Comparison of ENCODE assay signal across 16 cellular contexts in the genomic region with DNA sequence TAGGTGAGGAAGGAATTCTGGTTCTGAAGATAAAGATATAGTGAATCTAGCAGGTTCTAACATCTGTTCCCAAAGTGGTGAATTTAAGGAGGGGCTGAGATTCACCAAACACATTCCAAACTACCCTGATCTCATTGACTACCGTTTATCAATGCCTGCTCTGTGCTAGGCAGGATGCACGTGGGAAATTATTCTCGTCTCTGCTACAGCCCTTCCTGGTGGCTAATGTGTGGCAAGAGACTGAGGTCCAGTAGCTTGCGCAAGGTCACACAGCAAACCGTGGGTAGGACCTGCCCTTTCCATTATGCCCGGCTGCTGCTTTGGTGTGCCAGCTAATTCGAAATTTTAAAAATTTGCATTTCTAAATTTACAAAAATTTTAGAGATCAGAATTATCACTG.
"Had no signal": no experiment of that assay in that cellular context is flagged by ENCODE, and none has a peak within 500 bp of the region (broad histone marks: within the 10 kb centered on the region; RNA-seq: fewer than 3 reads in every experiment).

No MANE protein-coding gene starts in this region.

- H3K27me3 ChIP-seq: dorsolateral prefrontal cortex, upper lobe of right lung had no signal

- H3K36me3 ChIP-seq: cardiac muscle cell, left ventricle myocardium inferior, thoracic aorta, upper lobe of right lung had no signal

- H3K79me2 ChIP-seq: parathyroid adenoma had no signal

- ATAC-seq: activated CD8-positive, alpha-beta memory T cell treated with anti-CD3 and anti-CD28 coated beads, Interleukin-2, amount 10 ng/mL, durations not matched to agents 7 days and 5 days; mucosa of descending colon; naive thymus-derived CD4-positive, alpha-beta T cell; upper lobe of right lung had no signal

- DNase-seq: activated CD4-positive, alpha-beta memory T cell treated with anti-CD3 and anti-CD28 coated beads for 36 hours; activated CD8-positive, alpha-beta memory T cell treated with anti-CD3 and anti-CD28 coated beads, Interleukin-2, amount 10 ng/mL, durations not matched to agents 7 days and 5 days; activated naive CD4-positive, alpha-beta T cell treated with anti-CD3 and anti-CD28 coated beads, Interleukin-2, amount 10 ng/mL, durations not matched to agents 7 days and 5 days; activated T-cell treated with anti-CD3 and anti-CD28 coated beads, Interleukin-2, amount 50 U/mL, for 1 hour; dorsolateral prefrontal cortex; endodermal cell; left ventricle myocardium inferior; mucosa of descending colon; naive thymus-derived CD4-positive, alpha-beta T cell; stimulated activated CD4-positive, alpha-beta T cell treated with anti-CD3 and anti-CD28 coated beads, Interleukin-12 subunit alpha, Interleukin-12 subunit beta, amount 100 ng/mL, for 4 hours; stimulated activated CD4-positive, alpha-beta T cell treated with anti-CD3 and anti-CD28 coated beads, Interleukin-2, amount 100 ng/mL, for 24 hours; upper lobe of right lung had no signal

- H3K9me3 ChIP-seq: left ventricle myocardium inferior, mucosa of descending colon, thoracic aorta, upper lobe of right lung had no signal

- H3K4me1 ChIP-seq: parathyroid adenoma, upper lobe of right lung had no signal

- H3K4me3 ChIP-seq: cardiac muscle cell, dorsolateral prefrontal cortex, left ventricle myocardium inferior, mucosa of descending colon, thoracic aorta, upper lobe of right lung had no signal

- H3K27ac ChIP-seq: cardiac muscle cell, left ventricle myocardium inferior, parathyroid adenoma, thoracic aorta, upper lobe of right lung, VCaP had no signal

- H2AFZ ChIP-seq: parathyroid adenoma had no signal
